In genomic region chr2:134669731-134670669, GRCh38 we compare ENCODE assay signal across 12 cellular contexts. TPM values are rescaled to one million over a fixed set of nuclear protein-coding genes. Genes with fewer than 3 reads are reported as not detected.
DNase-seq lines count a peak whose midpoint lies in the region; ATAC-seq and TF ChIP-seq lines count a peak whose summit lies in the region.
"Had no signal": no experiment of that assay in that cellular context is flagged by ENCODE, and none has a peak within 500 bp of the region (broad histone marks: within the 10 kb centered on the region; RNA-seq: fewer than 3 reads in every experiment).

No MANE protein-coding gene starts in this region.

- H3K4me3 Mint-ChIP-seq in activated T-cell treated with anti-CD3 and anti-CD28 coated beads, Interleukin-2, amount 50 U/mL, for 24 hours = peak overlapping the region; percentile 8

- H3K9me3 Mint-ChIP-seq in activated T-cell treated with anti-CD3 and anti-CD28 coated beads, Interleukin-2, amount 50 U/mL, for 24 hours = no peaks in the 10 kb centered on the region

- ATAC-seq in stimulated activated naive CD8-positive, alpha-beta T cell treated with anti-CD3 and anti-CD28 coated beads, Interleukin-15, Interleukin-2, amounts not matched to agents 100 U/mL and 50 U/mL, for 24 hours = peak; percentile 50
- ATAC-seq in gastroesophageal sphincter = no peak

- H3K4me3 ChIP-seq in gastroesophageal sphincter = no peak overlapping the region
- H3K4me3 ChIP-seq: tibial nerve had no signal

- no peak for TF ChIP-seq CTCF in gastroesophageal sphincter (IDR thresholded peaks at IDR 0.05)

- H3K27me3 ChIP-seq in gastroesophageal sphincter = peaks cover 11% of the 10 kb centered on the region
- H3K27me3 ChIP-seq: tibial nerve had no signal

- peaks cover 0 to 11% (median 0%) of the 10 kb centered on the region in 3 donors for H3K4me1 ChIP-seq in gastroesophageal sphincter
- H3K4me1 ChIP-seq: tibial nerve had no signal

- peak overlapping the region; percentile 6 for H3K27ac Mint-ChIP-seq in activated T-cell treated with anti-CD3 and anti-CD28 coated beads, Interleukin-2, amount 50 U/mL, for 24 hours

- DNase-seq in DMS53 (lab: John Stamatoyannopoulos, UW) = peak; percentile 39
- no peak for DNase-seq in DMS53 treated with DMSO at 0.1 percent for 48 hours (lab: John Stamatoyannopoulos, UW; ENCODE audit: unreplicated experiment)
- peak; percentile 60 for DNase-seq in activated T-cell treated with anti-CD3 and anti-CD28 coated beads, Interleukin-2, amount 50 U/mL, for 24 hours
- DNase-seq in kidney glomerular epithelial cell (lab: John Stamatoyannopoulos, UW) = peak; percentile 20
- DNase-seq in stimulated activated naive CD8-positive, alpha-beta T cell treated with anti-CD3 and anti-CD28 coated beads, Interleukin-15, Interleukin-2, amounts not matched to agents 100 U/mL and 50 U/mL, for 24 hours = peak; percentile 46
- no peak for DNase-seq in NCI-H69 (lab: John Stamatoyannopoulos, UW)
- no peak for DNase-seq in AG20443 (ENCODE audit: low spot score)
- DNase-seq: retina had no signal

- TF ChIP-seq EP300 in gastroesophageal sphincter (IDR thresholded peaks at IDR 0.05) = no peak

- H3K4me1 Mint-ChIP-seq in activated T-cell treated with anti-CD3 and anti-CD28 coated beads, Interleukin-2, amount 50 U/mL, for 24 hours (ENCODE audit: low read depth) = peaks cover 69% of the 10 kb centered on the region

- H3K27me3 Mint-ChIP-seq in activated T-cell treated with anti-CD3 and anti-CD28 coated beads, Interleukin-2, amount 50 U/mL, for 24 hours = peaks cover 43% of the 10 kb centered on the region

- 58 to 72% methylated on average over 5 of the region's 12 CpGs for WGBS in gastroesophageal sphincter (ENCODE audit: low coverage in 1 of 2), 2 donors

- H3K36me3 Mint-ChIP-seq in activated T-cell treated with anti-CD3 and anti-CD28 coated beads, Interleukin-2, amount 50 U/mL, for 24 hours (ENCODE audit: low read depth) = no peaks in the 10 kb centered on the region

- H3K9me3 ChIP-seq in gastroesophageal sphincter = no peaks in the 10 kb centered on the region
- H3K9me3 ChIP-seq: tibial nerve had no signal

- no peak for TF ChIP-seq POLR2A in gastroesophageal sphincter (IDR thresholded peaks at IDR 0.05)

- H3K27ac ChIP-seq in gastroesophageal sphincter = no peak overlapping the region
- H3K27ac ChIP-seq: 22Rv1, tibial nerve had no signal

- H3K36me3 ChIP-seq in gastroesophageal sphincter = no peaks in the 10 kb centered on the region
- H3K36me3 ChIP-seq: tibial nerve had no signal

RNA-seq across cellular contexts. Expression of gene TMEM163, which starts 48.8 kb away (rescaled TPM):
- 1 to 10 TPM in 1 of 4 donors, under 1 TPM in 3; 0.27 to 2.5 (median 0.60) TPM for total RNA-seq in gastroesophageal sphincter
- total RNA-seq: H4, tibial nerve had no signal

Comparison
In these comparisons a context has a peak if more than half of its experiments do, and no peak if none do; other contexts are left out.
1. DNase-seq: peak in DMS53 (single experiment), activated T-cell treated with anti-CD3 and anti-CD28 coated beads, Interleukin-2, amount 50 U/mL, for 24 hours (single experiment), kidney glomerular epithelial cell (single experiment) and stimulated activated naive CD8-positive, alpha-beta T cell treated with anti-CD3 and anti-CD28 coated beads, Interleukin-15, Interleukin-2, amounts not matched to agents 100 U/mL and 50 U/mL, for 24 hours (single experiment); none in DMS53 treated with DMSO at 0.1 percent for 48 hours (single experiment), NCI-H69 (single experiment) and AG20443 (single experiment).